In genomic region chr15:41927516-41927915, GRCh38 we compare ENCODE assay signal across 2 cellular contexts.
TF ChIP-seq lines count a peak whose summit lies in the region.

No MANE protein-coding gene starts in this region.

TF ChIP-seq in endothelial cell of umbilical vein, 7 proteins besides CTCF, POLR2A, EP300 and RAD21:
- TF ChIP-seq POLR2AphosphoS5 (IDR thresholded peaks at IDR 0.05; ENCODE audit: insufficient read depth, low read depth, low read length), result no peak
- no peak for TF ChIP-seq EZH2 (IDR thresholded peaks at IDR 0.05; ENCODE audit: borderline replicate concordance, low read depth, low read length, severe bottlenecking)
- no peak for TF ChIP-seq MYC (IDR thresholded peaks at IDR 0.05; ENCODE audit: low read depth, low read length)
- no peak for TF ChIP-seq JUN (IDR thresholded peaks at IDR 0.05; ENCODE audit: borderline replicate concordance, insufficient read depth, insufficient read length, low read depth)
- TF ChIP-seq GATA2 (IDR thresholded peaks at IDR 0.05; ENCODE audit: insufficient read depth, insufficient read length, low read depth, low read length), result no peak
- no peak for TF ChIP-seq MAX (IDR thresholded peaks at IDR 0.05; ENCODE audit: insufficient read depth, insufficient read length)
- TF ChIP-seq FOS (IDR thresholded peaks at IDR 0.05; ENCODE audit: borderline replicate concordance, insufficient read depth, low read length), result no peak
TF ChIP-seq in endothelial cell of umbilical vein: peak in this region for 0.

TF ChIP-seq in SK-N-SH treated with all-trans-retinoic acid at 6 μM for 48 hours, 23 proteins besides CTCF, POLR2A, EP300 and RAD21:
- no peak for TF ChIP-seq ISL1 (CRISPR knock-in tag; IDR thresholded peaks at IDR 0.05)
